ENCODE assay signal across 21 cellular contexts in genomic region chr4:186586190-186586589, GRCh38. TPM values are rescaled to one million over a fixed set of nuclear protein-coding genes. Genes with fewer than 3 reads are reported as not detected.
A peak's percentile ranks its signal among the peaks of the same experiment; 100 is the strongest.
DNase-seq lines count a peak whose midpoint lies in the region; ATAC-seq, FAIRE-seq and TF ChIP-seq lines count a peak whose summit lies in the region.
"Had no signal": no experiment of that assay in that cellular context is flagged by ENCODE, and none has a peak within 500 bp of the region (broad histone marks: within the 10 kb centered on the region; RNA-seq: fewer than 3 reads in every experiment).

No MANE protein-coding gene starts in this region.

- FAIRE-seq in pancreas (lab: Jason Lieb, UNC), result no peak
- FAIRE-seq: GM19239 had no signal

- no peak overlapping the region for H3K4me3 Mint-ChIP-seq in activated T-helper 1 cell treated with anti-CD3 and anti-CD28 coated beads, Interleukin-12 subunit alpha, Interleukin-12 subunit beta, Interleukin-2, Interleukin-4 antibody, amounts not matched to agents 30 ng/mL and 10 ng/mL and 1 ng/mL, durations not matched to agents 14 hours and 24 hours and 36 hours
- H3K4me3 Mint-ChIP-seq: CD4-positive, alpha-beta memory T cell; H9 had no signal

- no peaks in the 10 kb centered on the region for H3K36me3 Mint-ChIP-seq in activated T-helper 1 cell treated with anti-CD3 and anti-CD28 coated beads, Interleukin-12 subunit alpha, Interleukin-12 subunit beta, Interleukin-2, Interleukin-4 antibody, amounts not matched to agents 30 ng/mL and 10 ng/mL and 1 ng/mL, durations not matched to agents 14 hours and 24 hours and 36 hours (ENCODE audit: low read depth)
- H3K36me3 Mint-ChIP-seq: CD4-positive, alpha-beta memory T cell had no signal

- no peaks in the 10 kb centered on the region for H3K27me3 Mint-ChIP-seq in activated T-helper 1 cell treated with anti-CD3 and anti-CD28 coated beads, Interleukin-12 subunit alpha, Interleukin-12 subunit beta, Interleukin-2, Interleukin-4 antibody, amounts not matched to agents 30 ng/mL and 10 ng/mL and 1 ng/mL, durations not matched to agents 14 hours and 24 hours and 36 hours (ENCODE audit: insufficient read depth)
- H3K27me3 Mint-ChIP-seq: CD4-positive, alpha-beta memory T cell had no signal

- WGBS in pancreas, 2 donors, result 52 to 56% methylated on average over 8 of the region's 8 CpGs

- no peaks in the 10 kb centered on the region for H3K9me3 Mint-ChIP-seq in activated T-helper 1 cell treated with anti-CD3 and anti-CD28 coated beads, Interleukin-12 subunit alpha, Interleukin-12 subunit beta, Interleukin-2, Interleukin-4 antibody, amounts not matched to agents 30 ng/mL and 10 ng/mL and 1 ng/mL, durations not matched to agents 14 hours and 24 hours and 36 hours

- no peaks in the 10 kb centered on the region for H3K9me3 ChIP-seq in pancreas
- H3K9me3 ChIP-seq in MG63, result no peaks in the 10 kb centered on the region

- no peaks in the 10 kb centered on the region for H3K4me1 Mint-ChIP-seq in activated T-helper 1 cell treated with anti-CD3 and anti-CD28 coated beads, Interleukin-12 subunit alpha, Interleukin-12 subunit beta, Interleukin-2, Interleukin-4 antibody, amounts not matched to agents 30 ng/mL and 10 ng/mL and 1 ng/mL, durations not matched to agents 14 hours and 24 hours and 36 hours (ENCODE audit: low read depth)
- H3K4me1 Mint-ChIP-seq: CD4-positive, alpha-beta memory T cell had no signal

- H3K4me3 ChIP-seq in astrocyte of the spinal cord (ENCODE audit: low read depth, low read length) (no peak overlapping the region), pancreas (no peak overlapping the region), MG63 (no peak overlapping the region)
- H3K4me3 ChIP-seq: PC-9 had no signal

- H3K36me3 ChIP-seq in pancreas, result peaks cover 0 to 14% (median 0%) of the 10 kb centered on the region in 3 donors
- no peaks in the 10 kb centered on the region for H3K36me3 ChIP-seq in MG63

- ATAC-seq in Right ventricle myocardium superior (ENCODE audit: poor library complexity) (peak; percentile 69), Right ventricle myocardium inferior (no peak), left ventricle myocardium superior (peak; percentile 76), pancreas (peak; percentile 64 to 91 (median 79))

- in situ Hi-C loops in astrocyte of the spinal cord (cut with HindIII; ENCODE audit: low sequenced_read_pairs), result no loop called here

- H3K27ac ChIP-seq in pancreas, result peak overlapping the region in 1 of 4 donors; percentile 1
- H3K27ac ChIP-seq: PC-9 had no signal

- intact Hi-C loops in Right ventricle myocardium superior (cut with DNase I), result no loop called here
- intact Hi-C loops in Right ventricle myocardium inferior (cut with DNase I), result loop anchor here (2.0 to 10.0 kb wide), 3 partner anchors 114 to 521 kb away; partner anchors contain the start of gene TLR3
- intact Hi-C loops in left ventricle myocardium superior (cut with micrococcal nuclease), result loop anchor here (5.0 kb wide), 1 partner anchor 289 kb away; no protein-coding TSS in a partner anchor
- intact Hi-C loops in pancreas (cut with DNase I), result loop anchor here in 2 of 3 donors (5.0 to 10.0 kb wide), 2 partner anchors 111 to 289 kb away; no protein-coding TSS in a partner anchor
- intact Hi-C loops in activated T-helper 1 cell treated with anti-CD3 and anti-CD28 coated beads, Interleukin-12 subunit alpha, Interleukin-12 subunit beta, Interleukin-2, Interleukin-4 antibody, amounts not matched to agents 30 ng/mL and 10 ng/mL and 1 ng/mL, durations not matched to agents 14 hours and 24 hours and 36 hours (cut with micrococcal nuclease), result no loop called here

- no peak overlapping the region for H3K27ac Mint-ChIP-seq in activated T-helper 1 cell treated with anti-CD3 and anti-CD28 coated beads, Interleukin-12 subunit alpha, Interleukin-12 subunit beta, Interleukin-2, Interleukin-4 antibody, amounts not matched to agents 30 ng/mL and 10 ng/mL and 1 ng/mL, durations not matched to agents 14 hours and 24 hours and 36 hours
- H3K27ac Mint-ChIP-seq: CD4-positive, alpha-beta memory T cell had no signal

- H3K4me1 ChIP-seq in pancreas, result peaks cover 0 to 5% (median 0%) of the 10 kb centered on the region in 3 donors

- DNase-seq in Right ventricle myocardium superior (no peak), Right ventricle myocardium inferior (ENCODE audit: missing footprints) (no peak), astrocyte of the spinal cord (ENCODE audit: low read depth, low spot score) (peak; percentile 29), left ventricle myocardium superior (no peak), pancreas (peak in 1 of 6 donors; percentile 25), UCSD-AML1 (lab: John Stamatoyannopoulos, UW; ENCODE audit: unreplicated experiment) (no peak), MG63 (no peak)
- DNase-seq in activated T-helper 1 cell treated with anti-CD3 and anti-CD28 coated beads, Interleukin-12 subunit alpha, Interleukin-12 subunit beta, Interleukin-2, Interleukin-4 antibody, amounts not matched to agents 30 ng/mL and 10 ng/mL and 1 ng/mL, durations not matched to agents 14 hours and 24 hours and 36 hours (ENCODE audit: low spot score), result no peak
- DNase-seq: Calu3; CD4-positive, alpha-beta memory T cell; DMS53; H9; IMR-90; Kasumi-1; NCI-H187 treated with DMSO at 0.1 percent for 48 hours; NCI-H446; NK-92 treated with Interleukin-12 subunit alpha and Interleukin-12 subunit beta, amount 100 ng/mL, for 24 hours; PC-9 had no signal

- TF ChIP-seq CTCF in astrocyte of the spinal cord (IDR thresholded peaks at IDR 0.05; ENCODE audit: low read depth, low read length) (no peak), pancreas (IDR thresholded peaks at IDR 0.05) (no peak)

- no peaks in the 10 kb centered on the region for H3K27me3 ChIP-seq in pancreas
- H3K27me3 ChIP-seq in MG63, result no peaks in the 10 kb centered on the region

RNA-seq across cellular contexts. Expression of gene MTNR1A, which starts 30.8 kb away (rescaled TPM):
- total RNA-seq in Right ventricle myocardium superior (not detected), Right ventricle myocardium inferior (not detected), left ventricle myocardium superior (not detected), pancreas (1 to 10 TPM in 4 of 6 donors, under 1 TPM in 2; 0.57 to 2.5 (median 1.2) TPM)
- polyA plus RNA-seq in pancreas, result under 1 TPM; 0.09 to 0.27 TPM
- total RNA-seq in activated T-helper 1 cell treated with anti-CD3 and anti-CD28 coated beads, Interleukin-12 subunit alpha, Interleukin-12 subunit beta, Interleukin-2, Interleukin-4 antibody, amounts not matched to agents 30 ng/mL and 10 ng/mL and 1 ng/mL, durations not matched to agents 14 hours and 24 hours and 36 hours, result not detected in 2 replicates
- not detected in 2 replicates for total RNA-seq in MG63 (2014; rRNA removed; shearing (Covaris generic); ENCODE audit: low replicate concordance)
- total RNA-seq: A172; CD4-positive, alpha-beta memory T cell; HT-29; IMR-90; PC-9 had no signal
- polyA plus RNA-seq: CD4-positive, alpha-beta memory T cell; IMR-90 had no signal

Comparison
In these comparisons a context has a peak if more than half of its experiments do, and no peak if none do; other contexts are left out.
1. intact Hi-C loops: an anchor here in Right ventricle myocardium inferior (2.0 to 10.0 kb wide), left ventricle myocardium superior (5.0 kb wide) and pancreas (5.0 to 10.0 kb wide); none called in Right ventricle myocardium superior and activated T-helper 1 cell treated with anti-CD3 and anti-CD28 coated beads, Interleukin-12 subunit alpha, Interleukin-12 subunit beta, Interleukin-2, Interleukin-4 antibody, amounts not matched to agents 30 ng/mL and 10 ng/mL and 1 ng/mL, durations not matched to agents 14 hours and 24 hours and 36 hours.